In genomic region chr12:3752741-3753486, GRCh38 we compare ENCODE assay signal across 1 cellular context.
TF ChIP-seq lines count a peak whose summit lies in the region.

Gene CRACR2A (minus strand): TSS chr12:3753109. CDS start chr12:3696999, 56,110 bp downstream.

TF ChIP-seq in K562, 482 proteins besides CTCF, POLR2A, EP300 and RAD21 (continued from another document and continues in another):
- TF ChIP-seq, protein P1, sequence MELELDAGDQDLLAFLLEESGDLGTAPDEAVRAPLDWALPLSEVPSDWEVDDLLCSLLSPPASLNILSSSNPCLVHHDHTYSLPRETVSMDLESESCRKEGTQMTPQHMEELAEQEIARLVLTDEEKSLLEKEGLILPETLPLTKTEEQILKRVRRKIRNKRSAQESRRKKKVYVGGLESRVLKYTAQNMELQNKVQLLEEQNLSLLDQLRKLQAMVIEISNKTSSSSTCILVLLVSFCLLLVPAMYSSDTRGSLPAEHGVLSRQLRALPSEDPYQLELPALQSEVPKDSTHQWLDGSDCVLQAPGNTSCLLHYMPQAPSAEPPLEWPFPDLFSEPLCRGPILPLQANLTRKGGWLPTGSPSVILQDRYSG (tag; conservative IDR thresholded peaks at IDR 0.05; ENCODE audit: low read depth) = no peak
- TF ChIP-seq, protein P2, sequence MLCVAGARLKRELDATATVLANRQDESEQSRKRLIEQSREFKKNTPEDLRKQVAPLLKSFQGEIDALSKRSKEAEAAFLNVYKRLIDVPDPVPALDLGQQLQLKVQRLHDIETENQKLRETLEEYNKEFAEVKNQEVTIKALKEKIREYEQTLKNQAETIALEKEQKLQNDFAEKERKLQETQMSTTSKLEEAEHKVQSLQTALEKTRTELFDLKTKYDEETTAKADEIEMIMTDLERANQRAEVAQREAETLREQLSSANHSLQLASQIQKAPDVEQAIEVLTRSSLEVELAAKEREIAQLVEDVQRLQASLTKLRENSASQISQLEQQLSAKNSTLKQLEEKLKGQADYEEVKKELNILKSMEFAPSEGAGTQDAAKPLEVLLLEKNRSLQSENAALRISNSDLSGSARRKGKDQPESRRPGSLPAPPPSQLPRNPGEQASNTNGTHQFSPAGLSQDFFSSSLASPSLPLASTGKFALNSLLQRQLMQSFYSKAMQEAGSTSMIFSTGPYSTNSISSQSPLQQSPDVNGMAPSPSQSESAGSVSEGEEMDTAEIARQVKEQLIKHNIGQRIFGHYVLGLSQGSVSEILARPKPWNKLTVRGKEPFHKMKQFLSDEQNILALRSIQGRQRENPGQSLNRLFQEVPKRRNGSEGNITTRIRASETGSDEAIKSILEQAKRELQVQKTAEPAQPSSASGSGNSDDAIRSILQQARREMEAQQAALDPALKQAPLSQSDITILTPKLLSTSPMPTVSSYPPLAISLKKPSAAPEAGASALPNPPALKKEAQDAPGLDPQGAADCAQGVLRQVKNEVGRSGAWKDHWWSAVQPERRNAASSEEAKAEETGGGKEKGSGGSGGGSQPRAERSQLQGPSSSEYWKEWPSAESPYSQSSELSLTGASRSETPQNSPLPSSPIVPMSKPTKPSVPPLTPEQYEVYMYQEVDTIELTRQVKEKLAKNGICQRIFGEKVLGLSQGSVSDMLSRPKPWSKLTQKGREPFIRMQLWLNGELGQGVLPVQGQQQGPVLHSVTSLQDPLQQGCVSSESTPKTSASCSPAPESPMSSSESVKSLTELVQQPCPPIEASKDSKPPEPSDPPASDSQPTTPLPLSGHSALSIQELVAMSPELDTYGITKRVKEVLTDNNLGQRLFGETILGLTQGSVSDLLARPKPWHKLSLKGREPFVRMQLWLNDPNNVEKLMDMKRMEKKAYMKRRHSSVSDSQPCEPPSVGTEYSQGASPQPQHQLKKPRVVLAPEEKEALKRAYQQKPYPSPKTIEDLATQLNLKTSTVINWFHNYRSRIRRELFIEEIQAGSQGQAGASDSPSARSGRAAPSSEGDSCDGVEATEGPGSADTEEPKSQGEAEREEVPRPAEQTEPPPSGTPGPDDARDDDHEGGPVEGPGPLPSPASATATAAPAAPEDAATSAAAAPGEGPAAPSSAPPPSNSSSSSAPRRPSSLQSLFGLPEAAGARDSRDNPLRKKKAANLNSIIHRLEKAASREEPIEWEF (CRISPR knock-in tag; IDR thresholded peaks at IDR 0.05) = no peak
- TF ChIP-seq NCOA1 (IDR thresholded peaks at IDR 0.05; ENCODE audit: low read depth) (no peak), CAMTA2 (CRISPR knock-in tag; conservative IDR thresholded peaks at IDR 0.05) (no peak), HMG20A (CRISPR knock-in tag; conservative IDR thresholded peaks at IDR 0.05) (no peak), ZC3H8 (IDR thresholded peaks at IDR 0.05) (no peak), GTF2F1 (IDR thresholded peaks at IDR 0.05; ENCODE audit: low read depth, low read length) (no peak), RBM17 (IDR thresholded peaks at IDR 0.05; ENCODE audit: borderline replicate concordance, low read depth, low read length) (no peak), ILF3 (IDR thresholded peaks at IDR 0.05; ENCODE audit: borderline replicate concordance) (no peak), GATAD2B (IDR thresholded peaks at IDR 0.05; ENCODE audit: borderline replicate concordance) (0 out of 2 replicates have a peak, but pooled peaks have one; percentile 35), ZNF830 (CRISPR knock-in tag; IDR thresholded peaks at IDR 0.05) (no peak), KDM5B (IDR thresholded peaks at IDR 0.05; ENCODE audit: insufficient replicate concordance, low read depth, low read length) (peak; percentile 48), IRF2 (CRISPR knock-in tag; IDR thresholded peaks at IDR 0.05) (no peak), PRDM10 (IDR thresholded peaks at IDR 0.05; ENCODE audit: partially characterized antibody) (no peak), E2F5 (CRISPR knock-in tag; IDR thresholded peaks at IDR 0.05) (no peak), TEAD2 (tag; IDR thresholded peaks at IDR 0.05) (no peak), XRCC4 (IDR thresholded peaks at IDR 0.05; ENCODE audit: extremely low read depth, insufficient read depth, insufficient read length) (no peak), ZNF324 (CRISPR knock-in tag; IDR thresholded peaks at IDR 0.05) (no peak), DMBX1 (CRISPR knock-in tag; IDR thresholded peaks at IDR 0.05; ENCODE audit: borderline replicate concordance) (no peak), SMAD1 (IDR thresholded peaks at IDR 0.05; ENCODE audit: low read depth, low read length, partially characterized antibody) (no peak), ZMIZ1 (IDR thresholded peaks at IDR 0.05; ENCODE audit: low read depth in 2 of 2, low read length in 2 of 2) (no peak), RREB1 (CRISPR knock-in tag; IDR thresholded peaks at IDR 0.05) (no peak), HDAC8 (tag; IDR thresholded peaks at IDR 0.05) (no peak)
- TF ChIP-seq, protein P3, sequence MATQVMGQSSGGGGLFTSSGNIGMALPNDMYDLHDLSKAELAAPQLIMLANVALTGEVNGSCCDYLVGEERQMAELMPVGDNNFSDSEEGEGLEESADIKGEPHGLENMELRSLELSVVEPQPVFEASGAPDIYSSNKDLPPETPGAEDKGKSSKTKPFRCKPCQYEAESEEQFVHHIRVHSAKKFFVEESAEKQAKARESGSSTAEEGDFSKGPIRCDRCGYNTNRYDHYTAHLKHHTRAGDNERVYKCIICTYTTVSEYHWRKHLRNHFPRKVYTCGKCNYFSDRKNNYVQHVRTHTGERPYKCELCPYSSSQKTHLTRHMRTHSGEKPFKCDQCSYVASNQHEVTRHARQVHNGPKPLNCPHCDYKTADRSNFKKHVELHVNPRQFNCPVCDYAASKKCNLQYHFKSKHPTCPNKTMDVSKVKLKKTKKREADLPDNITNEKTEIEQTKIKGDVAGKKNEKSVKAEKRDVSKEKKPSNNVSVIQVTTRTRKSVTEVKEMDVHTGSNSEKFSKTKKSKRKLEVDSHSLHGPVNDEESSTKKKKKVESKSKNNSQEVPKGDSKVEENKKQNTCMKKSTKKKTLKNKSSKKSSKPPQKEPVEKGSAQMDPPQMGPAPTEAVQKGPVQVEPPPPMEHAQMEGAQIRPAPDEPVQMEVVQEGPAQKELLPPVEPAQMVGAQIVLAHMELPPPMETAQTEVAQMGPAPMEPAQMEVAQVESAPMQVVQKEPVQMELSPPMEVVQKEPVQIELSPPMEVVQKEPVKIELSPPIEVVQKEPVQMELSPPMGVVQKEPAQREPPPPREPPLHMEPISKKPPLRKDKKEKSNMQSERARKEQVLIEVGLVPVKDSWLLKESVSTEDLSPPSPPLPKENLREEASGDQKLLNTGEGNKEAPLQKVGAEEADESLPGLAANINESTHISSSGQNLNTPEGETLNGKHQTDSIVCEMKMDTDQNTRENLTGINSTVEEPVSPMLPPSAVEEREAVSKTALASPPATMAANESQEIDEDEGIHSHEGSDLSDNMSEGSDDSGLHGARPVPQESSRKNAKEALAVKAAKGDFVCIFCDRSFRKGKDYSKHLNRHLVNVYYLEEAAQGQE (CRISPR knock-in tag; IDR thresholded peaks at IDR 0.05; ENCODE audit: low read depth) = no peak
- TF ChIP-seq, protein P4, sequence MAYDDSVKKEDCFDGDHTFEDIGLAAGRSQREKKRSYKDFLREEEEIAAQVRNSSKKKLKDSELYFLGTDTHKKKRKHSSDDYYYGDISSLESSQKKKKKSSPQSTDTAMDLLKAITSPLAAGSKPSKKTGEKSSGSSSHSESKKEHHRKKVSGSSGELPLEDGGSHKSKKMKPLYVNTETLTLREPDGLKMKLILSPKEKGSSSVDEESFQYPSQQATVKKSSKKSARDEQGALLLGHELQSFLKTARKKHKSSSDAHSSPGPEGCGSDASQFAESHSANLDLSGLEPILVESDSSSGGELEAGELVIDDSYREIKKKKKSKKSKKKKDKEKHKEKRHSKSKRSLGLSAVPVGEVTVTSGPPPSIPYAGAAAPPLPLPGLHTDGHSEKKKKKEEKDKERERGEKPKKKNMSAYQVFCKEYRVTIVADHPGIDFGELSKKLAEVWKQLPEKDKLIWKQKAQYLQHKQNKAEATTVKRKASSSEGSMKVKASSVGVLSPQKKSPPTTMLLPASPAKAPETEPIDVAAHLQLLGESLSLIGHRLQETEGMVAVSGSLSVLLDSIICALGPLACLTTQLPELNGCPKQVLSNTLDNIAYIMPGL (CRISPR knock-in tag; IDR thresholded peaks at IDR 0.05) = no peak
